Comparison of ENCODE assay signal across 10 cellular contexts in the genomic region with DNA sequence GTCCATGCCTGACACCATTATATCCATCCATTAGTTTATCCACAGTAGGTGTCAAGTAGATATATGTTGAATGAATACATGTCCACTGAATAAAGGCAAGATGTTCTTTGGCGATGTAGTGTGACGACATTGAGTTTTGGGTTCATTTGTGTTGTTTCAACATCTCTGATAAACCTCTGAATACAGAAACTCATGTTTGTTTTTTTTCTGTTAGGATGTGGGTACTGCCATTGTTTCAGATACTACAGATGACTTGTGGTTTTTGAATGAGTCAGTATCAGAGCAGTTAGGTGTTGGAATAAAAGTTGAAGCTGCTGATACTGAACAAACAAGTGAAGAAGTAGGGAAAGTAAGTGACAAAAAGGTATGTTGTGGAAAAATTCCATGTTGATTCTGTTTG. TPM values are rescaled to one million over a fixed set of nuclear protein-coding genes. Genes with fewer than 3 reads are reported as not detected.
DNase-seq lines count a peak whose midpoint lies in the region; ATAC-seq and TF ChIP-seq lines count a peak whose summit lies in the region.
"Had no signal": no experiment of that assay in that cellular context is flagged by ENCODE, and none has a peak within 500 bp of the region (broad histone marks: within the 10 kb centered on the region; RNA-seq: fewer than 3 reads in every experiment).

No MANE protein-coding gene starts in this region.

- H3K36me3 Mint-ChIP-seq in activated T-cell treated with anti-CD3 and anti-CD28 coated beads, Interleukin-2, amount 50 U/mL, for 72 hours (ENCODE audit: insufficient read depth in 2 of 2): peaks cover 26 to 65% of the 10 kb centered on the region in 2 donors

- peaks cover 29% of the 10 kb centered on the region for H3K4me1 ChIP-seq in effector memory CD4-positive, alpha-beta T cell (ENCODE audit: control insufficient read depth, insufficient read depth, low read length, poor library complexity, severe bottlenecking)
- peaks cover 18% of the 10 kb centered on the region for H3K4me1 ChIP-seq in thymus (ENCODE audit: control insufficient read depth, insufficient read depth, low read length)
- H3K4me1 ChIP-seq in stomach: peaks cover 8 to 32% (median 19%) of the 10 kb centered on the region in 4 donors
- H3K4me1 ChIP-seq: lower lobe of right lung had no signal

- in situ Hi-C loops in GM13976 (cut with MboI; ENCODE audit: low sequenced_read_pairs, unreplicated experiment): no loop called here
- in situ Hi-C loops in ACHN (cut with HindIII; ENCODE audit: low pct_ligation_motif_present, low pct_unique_long_range_greater_than_20kb, low sequenced_read_pairs): no loop called here

- peaks cover 43% of the 10 kb centered on the region for H3K4me1 Mint-ChIP-seq in activated T-cell treated with anti-CD3 and anti-CD28 coated beads, Interleukin-2, amount 50 U/mL, for 72 hours (ENCODE audit: low read depth)

- peaks cover 65% of the 10 kb centered on the region for H3K36me3 ChIP-seq in effector memory CD4-positive, alpha-beta T cell (ENCODE audit: control insufficient read depth, insufficient read depth, low read length)
- H3K36me3 ChIP-seq in thymus (ENCODE audit: control insufficient read depth, insufficient read depth) (peaks cover 46% of the 10 kb centered on the region), stomach (peaks cover 73 to 100% (median 99%) of the 10 kb centered on the region in 4 donors)

- H3K4me3 ChIP-seq in effector memory CD4-positive, alpha-beta T cell (ENCODE audit: insufficient read depth, low read depth, low read length, poor library complexity, severe bottlenecking): no peak overlapping the region
- H3K4me3 ChIP-seq in thymus (ENCODE audit: low read length): peak overlapping the region; percentile 2
- H3K4me3 ChIP-seq in stomach: no peak overlapping the region
- H3K4me3 ChIP-seq: lower lobe of right lung had no signal

- intact Hi-C loops in stomach (cut with DNase I; ENCODE audit: low total_unique reads): no loop called here

- TF ChIP-seq POLR2A in stomach (IDR thresholded peaks at IDR 0.05): no peak

- peak overlapping the region; percentile 15 to 50 for H3K4me3 Mint-ChIP-seq in activated T-cell treated with anti-CD3 and anti-CD28 coated beads, Interleukin-2, amount 50 U/mL, for 72 hours

- no peaks in the 10 kb centered on the region for H3K27me3 Mint-ChIP-seq in activated T-cell treated with anti-CD3 and anti-CD28 coated beads, Interleukin-2, amount 50 U/mL, for 72 hours (ENCODE audit: low read depth)

- 15% methylated on average over 2 of the region's 2 CpGs for WGBS in thymus
- 54 to 68% (median 61%) methylated on average over 2 of the region's 2 CpGs for WGBS in stomach, 5 donors

- DNase-seq in activated T-cell treated with anti-CD3 and anti-CD28 coated beads, Interleukin-2, amount 50 U/mL, for 72 hours: no peak
- no peak for DNase-seq in activated T-cell treated with anti-CD3 and anti-CD28 coated beads, Interleukin-2, amount 50 U/mL, for 1 hour
- DNase-seq in MV-4-11 (lab: John Stamatoyannopoulos, UW) (peak; percentile 73), GM13976 (ENCODE audit: low spot score) (no peak), ACHN (no peak), stomach (no peak)
- DNase-seq in effector memory CD4-positive, alpha-beta T cell: no peak
- DNase-seq: aorta, lower lobe of right lung had no signal

- ATAC-seq in activated T-cell treated with anti-CD3 and anti-CD28 coated beads, Interleukin-2, amount 50 U/mL, for 72 hours (replicated peaks in 1 of 2): peak; percentile 90 to 92
- ATAC-seq: lower lobe of right lung had no signal

- H3K27ac ChIP-seq in effector memory CD4-positive, alpha-beta T cell (ENCODE audit: insufficient read depth, low read length, poor library complexity, severe bottlenecking): peak overlapping the region; percentile 67
- H3K27ac ChIP-seq in thymus (ENCODE audit: low read depth) (peak overlapping the region; percentile 42), stomach (peak overlapping the region in 2 of 5 donors; percentile 31 to 50)

- no peaks in the 10 kb centered on the region for H3K9me3 ChIP-seq in effector memory CD4-positive, alpha-beta T cell (ENCODE audit: control insufficient read depth, low read length)
- H3K9me3 ChIP-seq in thymus (ENCODE audit: control insufficient read depth) (no peaks in the 10 kb centered on the region), stomach (no peaks in the 10 kb centered on the region)
- H3K9me3 ChIP-seq: lower lobe of right lung had no signal

- no peak for TF ChIP-seq CTCF in GM13976 (IDR thresholded peaks at IDR 0.05; ENCODE audit: borderline replicate concordance, control extremely low read depth, extremely low read depth, insufficient read depth, missing control alignments)
- TF ChIP-seq CTCF in stomach (IDR thresholded peaks at IDR 0.05): no peak

- H3K9me3 Mint-ChIP-seq in activated T-cell treated with anti-CD3 and anti-CD28 coated beads, Interleukin-2, amount 50 U/mL, for 72 hours: peaks cover 0 to 2% of the 10 kb centered on the region in 2 donors

- TF ChIP-seq EP300 in stomach (IDR thresholded peaks at IDR 0.05): no peak

- no peaks in the 10 kb centered on the region for H3K27me3 ChIP-seq in effector memory CD4-positive, alpha-beta T cell (replicated peaks; ENCODE audit: control insufficient read depth, insufficient read depth, low read length, poor library complexity, severe bottlenecking)
- H3K27me3 ChIP-seq in thymus (ENCODE audit: control insufficient read depth, insufficient read depth) (no peaks in the 10 kb centered on the region), stomach (no peaks in the 10 kb centered on the region)

- H3K27ac Mint-ChIP-seq in activated T-cell treated with anti-CD3 and anti-CD28 coated beads, Interleukin-2, amount 50 U/mL, for 72 hours: peak overlapping the region; percentile 92

RNA-seq across cellular contexts. Expression of a gene that starts 28.1 kb away (rescaled TPM):
- 100 to 1,000 TPM; 147 to 153 TPM for total RNA-seq in activated T-cell treated with anti-CD3 and anti-CD28 coated beads, Interleukin-2, amount 50 U/mL, for 72 hours
- polyA plus RNA-seq in thymus: 41.0 TPM
- 100 to 1,000 TPM in 3 of 5 donors, 10 to 100 TPM in 2; 25.8 to 265 (median 118) TPM for total RNA-seq in stomach
- 1 to 10 TPM; 2.3 to 7.7 (median 2.9) TPM for polyA plus RNA-seq in stomach

RNA-seq across cellular contexts. Expression of a gene that starts 49.7 kb away (rescaled TPM):
- total RNA-seq in activated T-cell treated with anti-CD3 and anti-CD28 coated beads, Interleukin-2, amount 50 U/mL, for 72 hours: 10 to 100 TPM; 43.1 to 54.5 TPM
- polyA plus RNA-seq in thymus (12.6 TPM), stomach (1 to 10 TPM; 4.1 to 5.5 (median 5.0) TPM)
- 100 to 1,000 TPM in 2 of 5 donors, 10 to 100 TPM in 3; 16.1 to 129 (median 65.3) TPM for total RNA-seq in stomach
